In the genomic region with DNA sequence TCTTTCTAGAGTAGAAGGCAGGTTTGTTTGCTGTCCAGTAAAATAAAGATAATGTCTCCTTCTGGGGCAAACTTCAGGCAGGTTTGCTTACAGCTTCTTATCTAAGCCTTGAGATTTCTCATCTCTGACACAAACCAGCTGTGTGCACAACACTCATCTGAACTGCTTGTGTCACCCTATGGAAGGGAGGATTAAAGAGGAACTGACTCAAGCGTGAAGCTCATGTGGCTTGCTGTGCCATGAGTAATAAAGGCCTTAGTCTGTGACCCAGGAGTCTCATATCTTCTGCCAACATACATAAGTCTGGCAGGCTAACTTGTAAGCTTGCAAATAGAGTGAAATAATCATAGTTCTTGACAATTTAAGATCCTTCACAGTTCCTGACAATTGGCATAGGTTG, we compare ENCODE assay signal across 9 cellular contexts. TPM values are rescaled to one million over a fixed set of nuclear protein-coding genes. Genes with fewer than 3 reads are reported as not detected.
A peak's percentile ranks its signal among the peaks of the same experiment; 100 is the strongest.
DNase-seq lines count a peak whose midpoint lies in the region; ATAC-seq and TF ChIP-seq lines count a peak whose summit lies in the region.
"Had no signal": no experiment of that assay in that cellular context is flagged by ENCODE, and none has a peak within 500 bp of the region (broad histone marks: within the 10 kb centered on the region; RNA-seq: fewer than 3 reads in every experiment).

No MANE protein-coding gene starts in this region.

- peak overlapping the region; percentile 63 for H3K4me2 ChIP-seq in PC-3 (ENCODE audit: low read length)

- POLR2A ChIA-PET in PC-3 (lab: Charles Lee; ENCODE audit: unreplicated experiment): interaction anchor here (0.5 to 0.6 kb wide), 2 partner anchors 9 to 1149 kb away, joined by 3 read pairs; no protein-coding TSS in a partner anchor

- H3K4me3 ChIP-seq in PC-3 (ENCODE audit: low read length): no peak overlapping the region

- peaks cover 4% of the 10 kb centered on the region for H3F3A ChIP-seq in PC-3 (ENCODE audit: low read length, unreplicated experiment)

- no peak overlapping the region for H3K9ac ChIP-seq in PC-3 (ENCODE audit: low read length)

- H3K79me2 ChIP-seq in PC-3 (ENCODE audit: low read length): no peaks in the 10 kb centered on the region

- H3K9me3 ChIP-seq in PC-3 (ENCODE audit: low read length): no peaks in the 10 kb centered on the region

- no peaks in the 10 kb centered on the region for H3K9me2 ChIP-seq in PC-3 (replicated peaks; ENCODE audit: low read length)

- peak overlapping the region; percentile 54 for H3K27ac ChIP-seq in PC-3 (ENCODE audit: low read length)

- BruUV-seq in PC-3 (replicated peaks; lab: Mats Ljungman, UMichigan): no TSS peak

- H3K27me3 ChIP-seq in PC-3 (ENCODE audit: low read length): no peaks in the 10 kb centered on the region

- H3K36me3 ChIP-seq in PC-3 (ENCODE audit: low read depth, low read length): no peaks in the 10 kb centered on the region

- intact Hi-C loops in PC-3 (cut with micrococcal nuclease): no loop called here

- H4K20me1 ChIP-seq in PC-3 (ENCODE audit: low read length): no peaks in the 10 kb centered on the region

- H3K4me1 ChIP-seq in PC-3 (ENCODE audit: insufficient read depth, low read length): peaks cover 14% of the 10 kb centered on the region

- H2AFZ ChIP-seq in PC-3 (ENCODE audit: low read length): no peak overlapping the region

- no peak for TF ChIP-seq CTCF in PC-3 (conservative IDR thresholded peaks at IDR 0.05; ENCODE audit: low read depth, low read length)

- DNase-seq in AML-193 (lab: John Stamatoyannopoulos, UW): peak; percentile 57 to 80
- DNase-seq in PC-3: peak; percentile 95
- DNase-seq in foreskin melanocyte: peak; percentile 34
- DNase-seq in effector CD4-positive, alpha-beta T cell: no peak
- DNase-seq in activated gamma-delta T cell treated with Interleukin-2 at 50 U/mL for 16 hours: no peak
- no peak for DNase-seq in stimulated activated naive CD4-positive, alpha-beta T cell (lab: John Stamatoyannopoulos, UW)
- DNase-seq: natural killer cell had no signal

- CTCF ChIA-PET in PC-3 (lab: Charles Lee): no interaction called here

- ATAC-seq in GM21619 (IDR thresholded peaks at IDR 0.05; ENCODE audit: unreplicated experiment) (peak; percentile 58), PC-3 (peak; percentile 100), GM21786 (IDR thresholded peaks at IDR 0.05; ENCODE audit: unreplicated experiment) (no peak)

RNA-seq across cellular contexts. Expression of a gene that starts 24.2 kb away (rescaled TPM):
- total RNA-seq in PC-3 (2014; rRNA removed): not detected in 2 replicates
- total RNA-seq: natural killer cell had no signal

Comparison
In these comparisons a context has a peak if more than half of its experiments do, and no peak if none do; other contexts are left out.
1. DNase-seq: peak in AML-193 (2 of 2), PC-3 (single experiment) and foreskin melanocyte (single experiment); none in effector CD4-positive, alpha-beta T cell (single experiment), activated gamma-delta T cell treated with Interleukin-2 at 50 U/mL for 16 hours (single experiment) and stimulated activated naive CD4-positive, alpha-beta T cell (0 of 6).